1 cellular context compared by ENCODE assay signal in the genomic region with DNA sequence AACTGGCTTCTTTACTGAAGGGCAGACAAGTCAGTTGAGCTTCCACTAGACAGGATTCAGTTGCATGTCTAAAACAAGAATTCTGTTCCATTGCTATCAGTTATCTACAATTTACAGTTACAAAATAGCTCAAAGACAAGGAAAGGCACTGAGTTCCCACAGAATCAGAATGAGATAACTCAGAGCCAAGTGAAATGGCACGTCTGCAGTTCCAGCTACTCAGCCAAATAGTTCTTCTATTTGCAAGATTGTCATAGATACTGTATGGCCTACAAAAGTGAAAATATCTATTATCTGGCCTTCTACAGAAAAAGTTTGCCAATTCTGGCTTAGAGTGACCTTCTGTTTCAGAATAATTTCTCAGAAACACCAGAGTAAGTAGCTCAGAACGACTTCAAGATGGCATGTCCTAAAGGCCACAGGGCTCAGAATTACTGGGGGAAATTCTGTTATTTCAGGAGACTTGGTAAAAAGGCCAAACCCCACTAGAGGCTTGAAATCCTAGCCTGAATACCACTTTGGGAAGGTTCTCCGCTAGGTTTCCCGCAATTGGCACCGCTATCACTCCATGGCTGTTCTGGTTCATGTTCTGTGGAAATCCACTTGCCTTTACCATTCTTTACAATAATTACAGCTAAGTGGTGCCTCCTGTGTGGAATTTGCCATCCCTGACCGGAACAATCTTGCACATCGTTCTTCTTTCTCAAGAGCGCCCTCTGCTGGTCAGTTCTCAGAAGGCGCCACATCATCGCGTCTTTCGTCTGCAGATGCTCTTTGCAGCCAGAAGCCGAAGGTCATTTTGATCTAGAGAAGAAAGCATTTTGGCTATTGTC.
TF ChIP-seq lines count a peak whose summit lies in the region.

No MANE protein-coding gene starts in this region.

TF ChIP-seq in WTC11, 78 proteins besides CTCF, POLR2A, EP300 and RAD21 (continued from another document):
- TF ChIP-seq, protein P1, sequence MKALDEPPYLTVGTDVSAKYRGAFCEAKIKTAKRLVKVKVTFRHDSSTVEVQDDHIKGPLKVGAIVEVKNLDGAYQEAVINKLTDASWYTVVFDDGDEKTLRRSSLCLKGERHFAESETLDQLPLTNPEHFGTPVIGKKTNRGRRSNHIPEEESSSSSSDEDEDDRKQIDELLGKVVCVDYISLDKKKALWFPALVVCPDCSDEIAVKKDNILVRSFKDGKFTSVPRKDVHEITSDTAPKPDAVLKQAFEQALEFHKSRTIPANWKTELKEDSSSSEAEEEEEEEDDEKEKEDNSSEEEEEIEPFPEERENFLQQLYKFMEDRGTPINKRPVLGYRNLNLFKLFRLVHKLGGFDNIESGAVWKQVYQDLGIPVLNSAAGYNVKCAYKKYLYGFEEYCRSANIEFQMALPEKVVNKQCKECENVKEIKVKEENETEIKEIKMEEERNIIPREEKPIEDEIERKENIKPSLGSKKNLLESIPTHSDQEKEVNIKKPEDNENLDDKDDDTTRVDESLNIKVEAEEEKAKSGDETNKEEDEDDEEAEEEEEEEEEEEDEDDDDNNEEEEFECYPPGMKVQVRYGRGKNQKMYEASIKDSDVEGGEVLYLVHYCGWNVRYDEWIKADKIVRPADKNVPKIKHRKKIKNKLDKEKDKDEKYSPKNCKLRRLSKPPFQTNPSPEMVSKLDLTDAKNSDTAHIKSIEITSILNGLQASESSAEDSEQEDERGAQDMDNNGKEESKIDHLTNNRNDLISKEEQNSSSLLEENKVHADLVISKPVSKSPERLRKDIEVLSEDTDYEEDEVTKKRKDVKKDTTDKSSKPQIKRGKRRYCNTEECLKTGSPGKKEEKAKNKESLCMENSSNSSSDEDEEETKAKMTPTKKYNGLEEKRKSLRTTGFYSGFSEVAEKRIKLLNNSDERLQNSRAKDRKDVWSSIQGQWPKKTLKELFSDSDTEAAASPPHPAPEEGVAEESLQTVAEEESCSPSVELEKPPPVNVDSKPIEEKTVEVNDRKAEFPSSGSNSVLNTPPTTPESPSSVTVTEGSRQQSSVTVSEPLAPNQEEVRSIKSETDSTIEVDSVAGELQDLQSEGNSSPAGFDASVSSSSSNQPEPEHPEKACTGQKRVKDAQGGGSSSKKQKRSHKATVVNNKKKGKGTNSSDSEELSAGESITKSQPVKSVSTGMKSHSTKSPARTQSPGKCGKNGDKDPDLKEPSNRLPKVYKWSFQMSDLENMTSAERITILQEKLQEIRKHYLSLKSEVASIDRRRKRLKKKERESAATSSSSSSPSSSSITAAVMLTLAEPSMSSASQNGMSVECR (CRISPR knock-in tag; IDR thresholded peaks at IDR 0.05; ENCODE audit: borderline replicate concordance): no peak
- TF ChIP-seq, protein P2, sequence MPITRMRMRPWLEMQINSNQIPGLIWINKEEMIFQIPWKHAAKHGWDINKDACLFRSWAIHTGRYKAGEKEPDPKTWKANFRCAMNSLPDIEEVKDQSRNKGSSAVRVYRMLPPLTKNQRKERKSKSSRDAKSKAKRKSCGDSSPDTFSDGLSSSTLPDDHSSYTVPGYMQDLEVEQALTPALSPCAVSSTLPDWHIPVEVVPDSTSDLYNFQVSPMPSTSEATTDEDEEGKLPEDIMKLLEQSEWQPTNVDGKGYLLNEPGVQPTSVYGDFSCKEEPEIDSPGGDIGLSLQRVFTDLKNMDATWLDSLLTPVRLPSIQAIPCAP (CRISPR knock-in tag; IDR thresholded peaks at IDR 0.05): no peak
- no peak for TF ChIP-seq ZNF671 (CRISPR knock-in tag; IDR thresholded peaks at IDR 0.05)
- TF ChIP-seq, protein P3, sequence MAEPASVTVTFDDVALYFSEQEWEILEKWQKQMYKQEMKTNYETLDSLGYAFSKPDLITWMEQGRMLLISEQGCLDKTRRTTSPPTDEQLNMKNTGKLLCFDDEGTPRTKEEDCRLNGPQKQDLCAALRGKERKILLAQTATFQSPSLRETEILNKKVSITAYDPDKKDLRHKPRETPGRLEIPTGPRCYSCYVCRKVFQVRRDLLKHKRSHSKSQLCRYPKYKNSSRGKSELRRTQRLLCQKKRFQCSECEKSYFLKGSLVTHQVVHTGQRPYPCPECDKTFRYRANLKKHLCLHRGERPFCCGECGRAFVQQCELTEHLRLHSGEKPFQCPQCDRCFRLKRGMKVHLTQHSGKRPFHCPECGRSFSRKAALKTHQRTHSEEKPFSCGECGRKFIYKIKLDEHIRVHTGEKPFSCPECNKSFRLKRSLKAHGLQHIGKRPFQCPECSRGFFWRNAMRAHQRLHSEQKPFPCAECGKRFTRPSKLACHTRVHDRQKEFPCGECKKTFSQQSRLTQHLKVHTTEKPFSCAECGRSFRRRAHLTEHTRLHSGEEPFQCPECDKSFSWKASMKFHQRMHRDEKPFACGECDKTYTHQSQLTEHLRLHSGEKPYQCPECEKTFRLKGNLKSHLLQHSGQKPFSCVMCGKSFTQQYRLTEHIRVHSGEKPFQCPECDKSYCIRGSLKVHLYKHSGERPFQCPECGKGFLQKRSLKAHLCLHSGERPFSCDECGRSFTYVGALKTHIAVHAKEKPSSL (CRISPR knock-in tag; conservative IDR thresholded peaks at IDR 0.05): no peak
- no peak for TF ChIP-seq GRHL2 (CRISPR knock-in tag; IDR thresholded peaks at IDR 0.05; ENCODE audit: insufficient replicate concordance, severe bottlenecking)
